In genomic region chr12:76631741-76632140, GRCh38 we compare ENCODE assay signal across 17 cellular contexts.
DNase-seq lines count a peak whose midpoint lies in the region; ATAC-seq and TF ChIP-seq lines count a peak whose summit lies in the region.
"Had no signal": no experiment of that assay in that cellular context is flagged by ENCODE, and none has a peak within 500 bp of the region (broad histone marks: within the 10 kb centered on the region; RNA-seq: fewer than 3 reads in every experiment).

No MANE protein-coding gene starts in this region.

- H3K36me3 ChIP-seq in GM23338 (ENCODE audit: insufficient read depth) (no peaks in the 10 kb centered on the region), trophoblast cell (ENCODE audit: control insufficient read depth in 1 of 2, insufficient read depth in 2 of 2, low read length in 2 of 2) (no peaks in the 10 kb centered on the region), left lung (no peaks in the 10 kb centered on the region)
- H3K36me3 ChIP-seq: BLaER1 treated with 17β-estradiol and CSF1 and Interleukin-3, amounts not matched to agents 10 nM and 100 nM had no signal

- H2AK5ac ChIP-seq in trophoblast cell (ENCODE audit: low read length), result no peak overlapping the region

- no peaks in the 10 kb centered on the region for H3K9me3 ChIP-seq in trophoblast cell (ENCODE audit: insufficient read depth, low read depth, low read length)
- no peaks in the 10 kb centered on the region for H3K9me3 ChIP-seq in left lung
- H3K9me3 ChIP-seq: A549; BLaER1 treated with 17β-estradiol and CSF1 and Interleukin-3, amounts not matched to agents 10 nM and 100 nM; Caco-2 had no signal

- H4K91ac ChIP-seq in trophoblast cell (ENCODE audit: low read depth, low read length), result no peak overlapping the region

- H2BK5ac ChIP-seq in trophoblast cell (ENCODE audit: low read depth, low read length, poor library complexity), result no peak overlapping the region

- H3K9ac ChIP-seq in trophoblast cell (ENCODE audit: low read length), result no peak overlapping the region
- H3K9ac ChIP-seq: BLaER1 treated with 17β-estradiol and CSF1 and Interleukin-3, amounts not matched to agents 10 nM and 100 nM had no signal

- WGBS in trophoblast cell (ENCODE audit: extremely low coverage, insufficient coverage, insufficient read length), result no CpG with 5 or more reads among the region's 2 CpGs

- H3K4me2 ChIP-seq in GM23338, result peak overlapping the region; percentile 34; the same call in 1 of the 2 replicates
- H3K4me2 ChIP-seq in trophoblast cell (ENCODE audit: low read length), result no peak overlapping the region
- H3K4me2 ChIP-seq: BLaER1 treated with 17β-estradiol and CSF1 and Interleukin-3, amounts not matched to agents 10 nM and 100 nM had no signal

- H3K79me2 ChIP-seq in GM23338 (replicated peaks; ENCODE audit: insufficient read depth) (no peaks in the 10 kb centered on the region), trophoblast cell (ENCODE audit: control insufficient read depth, insufficient read depth, low read length, poor library complexity) (no peaks in the 10 kb centered on the region)

- H3K4me1 Mint-ChIP-seq in GM23338 (peaks cover 32% of the 10 kb centered on the region), chondrocyte (ENCODE audit: low read depth) (peaks cover 10% of the 10 kb centered on the region)
- H3K4me1 Mint-ChIP-seq: B cell had no signal

- H3K9me3 Mint-ChIP-seq in GM23338 (no peaks in the 10 kb centered on the region), chondrocyte (ENCODE audit: low read depth) (no peaks in the 10 kb centered on the region)
- H3K9me3 Mint-ChIP-seq: CD4-positive, alpha-beta T cell; CD8-positive, alpha-beta T cell had no signal

- DNase-seq in GM23338 (ENCODE audit: low spot score) (no peak), chondrocyte (ENCODE audit: low spot score) (no peak), trophoblast cell (peak; percentile 45 to 90), left lung (no peak)
- no peak for DNase-seq in activated CD4-positive, CD25-positive, alpha-beta regulatory T cell treated with anti-CD3 and anti-CD28 coated beads, Interleukin-2, amount 50 U/mL, for 72 hours
- DNase-seq: AML-193; Caco-2; Calu3; CD4-positive, alpha-beta T cell; CD8-positive, alpha-beta T cell; DMS79 treated with DMSO at 0.1 percent for 48 hours; GF-D8 had no signal

- no peak overlapping the region for H4K8ac ChIP-seq in trophoblast cell (ENCODE audit: low read depth, low read length)

- H3K27me3 ChIP-seq in GM23338 (ENCODE audit: insufficient read depth) (no peaks in the 10 kb centered on the region), trophoblast cell (ENCODE audit: insufficient read depth, low read length) (no peaks in the 10 kb centered on the region), left lung (no peaks in the 10 kb centered on the region)
- H3K27me3 ChIP-seq: BLaER1 treated with 17β-estradiol and CSF1 and Interleukin-3, amounts not matched to agents 10 nM and 100 nM had no signal

- H3K4ac ChIP-seq in trophoblast cell (ENCODE audit: low read depth, low read length), result no peak overlapping the region

- H3K14ac ChIP-seq in trophoblast cell (ENCODE audit: low read length), result no peak overlapping the region

- H3K23ac ChIP-seq in trophoblast cell (ENCODE audit: low read length), result no peak overlapping the region

- H3K27ac Mint-ChIP-seq in GM23338, result no peak overlapping the region
- peak overlapping the region; percentile 5 for H3K27ac Mint-ChIP-seq in chondrocyte (ENCODE audit: unreplicated experiment)
- H3K27ac Mint-ChIP-seq: B cell; CD4-positive, alpha-beta T cell; CD8-positive, alpha-beta T cell had no signal

- H2AFZ ChIP-seq in GM23338 (no peak overlapping the region), trophoblast cell (ENCODE audit: insufficient read depth, low read length, poor library complexity) (no peak overlapping the region)

- H3K4me1 ChIP-seq in GM23338 (ENCODE audit: insufficient read depth) (peaks cover 31% of the 10 kb centered on the region), trophoblast cell (ENCODE audit: control insufficient read depth in 1 of 2, insufficient read depth in 2 of 2, low read length in 2 of 2) (peaks cover 0 to 3% of the 10 kb centered on the region in 2 experiments), left lung (no peaks in the 10 kb centered on the region)

- no peak overlapping the region for H2BK12ac ChIP-seq in trophoblast cell (ENCODE audit: low read length)

- no peak overlapping the region for H3K4me3 ChIP-seq in GM23338
- no peak overlapping the region for H3K4me3 ChIP-seq in trophoblast cell (ENCODE audit: low read depth, low read length)
- H3K4me3 ChIP-seq in left lung, result no peak overlapping the region
- H3K4me3 ChIP-seq: A549; BLaER1 treated with 17β-estradiol and CSF1 and Interleukin-3, amounts not matched to agents 10 nM and 100 nM had no signal

- H3K36me3 Mint-ChIP-seq in GM23338 (ENCODE audit: low read depth) (no peaks in the 10 kb centered on the region), chondrocyte (ENCODE audit: low read depth) (no peaks in the 10 kb centered on the region)
- H3K36me3 Mint-ChIP-seq: CD8-positive, alpha-beta T cell had no signal

- peaks cover 2% of the 10 kb centered on the region for H3K79me1 ChIP-seq in trophoblast cell (ENCODE audit: low read length)

- ATAC-seq in GM23338 (no peak), left lung (no peak)
- ATAC-seq: A549; CD8-positive, alpha-beta T cell had no signal

- H3K18ac ChIP-seq in trophoblast cell (ENCODE audit: low read length), result no peak overlapping the region

- intact Hi-C loops in left lung (cut with DNase I), result no loop called here

- no peak overlapping the region for H2BK120ac ChIP-seq in trophoblast cell (ENCODE audit: insufficient read depth, low read length, poor library complexity)

- H3K4me3 Mint-ChIP-seq in GM23338, result no peak overlapping the region
- no peak overlapping the region for H3K4me3 Mint-ChIP-seq in chondrocyte (ENCODE audit: unreplicated experiment)
- H3K4me3 Mint-ChIP-seq: B cell; CD4-positive, alpha-beta T cell; CD8-positive, alpha-beta T cell had no signal

- H3K27ac ChIP-seq in GM23338 (ENCODE audit: low read depth), result no peak overlapping the region
- H3K27ac ChIP-seq in trophoblast cell (ENCODE audit: low read depth, low read length), result no peak overlapping the region
- no peak overlapping the region for H3K27ac ChIP-seq in left lung
- H3K27ac ChIP-seq: 22Rv1; A549; BLaER1 treated with 17β-estradiol and CSF1 and Interleukin-3, amounts not matched to agents 10 nM and 100 nM; C4-2B had no signal

- H4K12ac ChIP-seq in trophoblast cell (ENCODE audit: low read depth, low read length), result no peak overlapping the region

- peaks cover 4% of the 10 kb centered on the region; the same call in 1 of the 2 replicates for H3F3A ChIP-seq in GM23338 (replicated peaks; ENCODE audit: low read depth)

- H3K9me2 ChIP-seq in GM23338 (ENCODE audit: insufficient read depth), result no peaks in the 10 kb centered on the region

- TF ChIP-seq CTCF in GM23338 (conservative IDR thresholded peaks at IDR 0.05; ENCODE audit: low read depth in 2 of 2) (no peak), chondrocyte (IDR thresholded peaks at IDR 0.05) (no peak), left lung (IDR thresholded peaks at IDR 0.05) (no peak)

- peaks cover 9% of the 10 kb centered on the region for H3K27me3 Mint-ChIP-seq in GM23338 (ENCODE audit: insufficient read depth, low read depth, poor library complexity)
- no peaks in the 10 kb centered on the region for H3K27me3 Mint-ChIP-seq in chondrocyte (ENCODE audit: low read depth)
- H3K27me3 Mint-ChIP-seq: B cell; CD4-positive, alpha-beta T cell had no signal

- H4K20me1 ChIP-seq in GM23338 (replicated peaks; ENCODE audit: insufficient read depth), result no peaks in the 10 kb centered on the region
- H4K20me1 ChIP-seq: BLaER1 treated with 17β-estradiol and CSF1 and Interleukin-3, amounts not matched to agents 10 nM and 100 nM had no signal

TF ChIP-seq in GM23338, 12 proteins besides CTCF, POLR2A, EP300 and RAD21 (continues in another document):
- TF ChIP-seq NANOG (IDR thresholded peaks at IDR 0.05; ENCODE audit: borderline replicate concordance) (no peak), ZNF331 (CRISPR knock-in tag; IDR thresholded peaks at IDR 0.05; ENCODE audit: low read depth) (no peak)

Comparison
In these comparisons a context has a peak if more than half of its experiments do, and no peak if none do; other contexts are left out.
1. DNase-seq: peak in trophoblast cell (2 of 2); none in GM23338 (single experiment), chondrocyte (single experiment), activated CD4-positive, CD25-positive, alpha-beta regulatory T cell treated with anti-CD3 and anti-CD28 coated beads, Interleukin-2, amount 50 U/mL, for 72 hours (single experiment) and left lung (0 of 2).